8 cellular contexts compared by ENCODE assay signal in the genomic region with DNA sequence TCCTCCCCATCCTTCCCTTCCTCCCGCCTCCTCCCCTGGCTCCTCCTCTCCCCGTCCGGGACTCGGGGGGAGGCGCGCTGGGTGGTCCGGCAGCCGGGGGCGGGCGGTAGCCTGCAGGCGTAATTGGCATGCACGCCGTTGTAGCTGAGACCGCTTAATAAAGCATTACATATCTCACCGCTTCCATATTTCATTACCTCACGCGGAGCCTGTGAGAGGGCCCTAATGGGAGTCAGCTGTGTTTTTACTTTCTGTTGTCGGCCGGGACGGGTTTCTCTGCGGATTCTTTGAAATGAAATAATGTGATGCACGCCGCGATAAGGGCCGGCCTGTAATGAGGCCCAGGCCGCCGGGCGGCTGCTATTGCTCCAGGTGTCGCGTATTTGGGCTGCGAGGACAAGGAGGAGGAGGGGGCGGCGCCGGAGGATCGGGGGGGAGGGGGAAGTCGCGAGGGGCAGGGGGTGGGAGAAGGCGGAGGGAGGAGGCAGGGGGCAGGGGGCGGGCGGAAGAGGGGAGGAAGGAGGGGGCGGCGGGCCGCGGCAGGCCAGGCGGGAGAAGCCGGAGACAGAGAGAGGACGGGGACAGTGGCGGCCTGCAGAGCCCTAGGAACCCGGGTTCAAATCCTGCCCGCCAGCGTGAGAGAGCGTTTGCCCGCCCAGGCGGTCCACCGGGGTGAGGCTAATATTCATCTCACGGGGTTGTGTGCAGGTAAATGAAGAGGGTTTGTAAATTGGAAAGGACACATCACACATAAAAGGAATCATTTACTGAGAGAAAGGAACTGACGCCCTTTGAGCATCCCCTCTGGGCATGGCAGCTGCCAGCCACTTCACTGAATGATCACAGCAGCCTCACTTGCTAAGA.
DNase-seq lines count a peak whose midpoint lies in the region; ATAC-seq, FAIRE-seq and TF ChIP-seq lines count a peak whose summit lies in the region.

No MANE protein-coding gene starts in this region.

- H3K4me3 Mint-ChIP-seq in activated naive CD4-positive, alpha-beta T cell treated with anti-CD3 and anti-CD28 coated beads, Interleukin-2, amount 50 U/mL, for 24 hours: peak overlapping the region; percentile 73
- H3K4me3 Mint-ChIP-seq in activated T-helper 2 cell treated with anti-CD3 and anti-CD28 coated beads, Interferon-gamma antibody, Interleukin-2, Interleukin-4, amounts not matched to agents 10 μg/mL and 5 μg/mL and 100 μg/mL, durations not matched to agents 14 hours and 24 hours and 36 hours (ENCODE audit: low read depth): peak overlapping the region; percentile 10

- H3K9me3 ChIP-seq in heart right ventricle (peaks cover 0 to 18% (median 8%) of the 10 kb centered on the region in 11 donors), pancreas (no peaks in the 10 kb centered on the region)

- intact Hi-C loops in activated T-helper 2 cell treated with anti-CD3 and anti-CD28 coated beads, Interferon-gamma antibody, Interleukin-2, Interleukin-4, amounts not matched to agents 10 μg/mL and 5 μg/mL and 100 μg/mL, durations not matched to agents 14 hours and 24 hours and 36 hours (cut with micrococcal nuclease): loop anchor here (5.0 kb wide), 1 partner anchor 96 kb away; a partner anchor contains a TSS
- intact Hi-C loops in heart right ventricle (cut with DNase I) (loop anchor here in 4 of 10 donors (5.0 to 10.0 kb wide), 5 partner anchors 44 to 174 kb away; no protein-coding TSS in a partner anchor), pancreas (cut with DNase I) (no loop called here)

- H3K4me1 ChIP-seq in heart right ventricle: peaks cover 4 to 36% (median 18%) of the 10 kb centered on the region in 9 donors
- H3K4me1 ChIP-seq in pancreas: no peaks in the 10 kb centered on the region

- 7% methylated on average over 48 to 57 of the region's 57 CpGs for WGBS in heart right ventricle, 2 donors
- WGBS in pancreas, 2 donors: 15 to 21% methylated on average over 48 to 57 of the region's 57 CpGs

- H3K27me3 ChIP-seq in heart right ventricle: peaks cover 0 to 37% (median 0%) of the 10 kb centered on the region in 7 donors
- no peaks in the 10 kb centered on the region for H3K27me3 ChIP-seq in pancreas

- H3K4me1 Mint-ChIP-seq in activated naive CD4-positive, alpha-beta T cell treated with anti-CD3 and anti-CD28 coated beads, Interleukin-2, amount 50 U/mL, for 24 hours: peaks cover 7% of the 10 kb centered on the region
- peaks cover 1% of the 10 kb centered on the region for H3K4me1 Mint-ChIP-seq in activated T-helper 2 cell treated with anti-CD3 and anti-CD28 coated beads, Interferon-gamma antibody, Interleukin-2, Interleukin-4, amounts not matched to agents 10 μg/mL and 5 μg/mL and 100 μg/mL, durations not matched to agents 14 hours and 24 hours and 36 hours (ENCODE audit: low read depth)

- no peaks in the 10 kb centered on the region for H3K36me3 ChIP-seq in heart right ventricle
- H3K36me3 ChIP-seq in pancreas: no peaks in the 10 kb centered on the region

- H3K27ac ChIP-seq in heart right ventricle (peak overlapping the region in 7 of 10 donors; percentile 0 to 62 (median 43)), pancreas (no peak overlapping the region)

- H3K9me3 Mint-ChIP-seq in activated naive CD4-positive, alpha-beta T cell treated with anti-CD3 and anti-CD28 coated beads, Interleukin-2, amount 50 U/mL, for 24 hours: peaks cover 3% of the 10 kb centered on the region
- H3K9me3 Mint-ChIP-seq in activated T-helper 2 cell treated with anti-CD3 and anti-CD28 coated beads, Interferon-gamma antibody, Interleukin-2, Interleukin-4, amounts not matched to agents 10 μg/mL and 5 μg/mL and 100 μg/mL, durations not matched to agents 14 hours and 24 hours and 36 hours: peaks cover 12% of the 10 kb centered on the region

- no peak for FAIRE-seq in pancreas (lab: Jason Lieb, UNC)

- H3K4me3 ChIP-seq in heart right ventricle: peak overlapping the region in 9 of 10 donors; percentile 34 to 63 (median 50)
- H3K4me3 ChIP-seq in pancreas: peak overlapping the region in 2 of 4 donors; percentile 12 to 30

- DNase-seq in activated naive CD4-positive, alpha-beta T cell treated with anti-CD3 and anti-CD28 coated beads, Interleukin-2, amount 50 U/mL, for 16 hours: no peak
- DNase-seq in activated T-helper 2 cell treated with anti-CD3 and anti-CD28 coated beads, Interferon-gamma antibody, Interleukin-2, Interleukin-4, amounts not matched to agents 10 μg/mL and 5 μg/mL and 100 μg/mL, durations not matched to agents 14 hours and 24 hours and 36 hours (ENCODE audit: low spot score): no peak
- peak; percentile 56 to 65 for DNase-seq in heart right ventricle
- peak in 1 of 6 donors; percentile 32 for DNase-seq in pancreas
- DNase-seq in HuH-7.5 (ENCODE audit: low spot score): no peak
- no peak for DNase-seq in OCI-M2 (lab: John Stamatoyannopoulos, UW; ENCODE audit: unreplicated experiment)

- H3K36me3 Mint-ChIP-seq in activated naive CD4-positive, alpha-beta T cell treated with anti-CD3 and anti-CD28 coated beads, Interleukin-2, amount 50 U/mL, for 24 hours: no peaks in the 10 kb centered on the region
- H3K36me3 Mint-ChIP-seq in activated T-helper 2 cell treated with anti-CD3 and anti-CD28 coated beads, Interferon-gamma antibody, Interleukin-2, Interleukin-4, amounts not matched to agents 10 μg/mL and 5 μg/mL and 100 μg/mL, durations not matched to agents 14 hours and 24 hours and 36 hours (ENCODE audit: low read depth): peaks cover 2% of the 10 kb centered on the region

- ATAC-seq in heart right ventricle (peak; percentile 65 to 87 (median 82)), pancreas (peak in 3 of 4 donors; percentile 63 to 76 (median 65)), HG03159 (IDR thresholded peaks at IDR 0.05; ENCODE audit: unreplicated experiment) (no peak)

- peaks cover 50% of the 10 kb centered on the region for H3K27me3 Mint-ChIP-seq in activated naive CD4-positive, alpha-beta T cell treated with anti-CD3 and anti-CD28 coated beads, Interleukin-2, amount 50 U/mL, for 24 hours
- peaks cover 53% of the 10 kb centered on the region for H3K27me3 Mint-ChIP-seq in activated T-helper 2 cell treated with anti-CD3 and anti-CD28 coated beads, Interferon-gamma antibody, Interleukin-2, Interleukin-4, amounts not matched to agents 10 μg/mL and 5 μg/mL and 100 μg/mL, durations not matched to agents 14 hours and 24 hours and 36 hours (ENCODE audit: low read depth)

- TF ChIP-seq CTCF in heart right ventricle (IDR thresholded peaks at IDR 0.05): no peak
- TF ChIP-seq CTCF in pancreas (IDR thresholded peaks at IDR 0.05): no peak

- no peak overlapping the region for H3K27ac Mint-ChIP-seq in activated naive CD4-positive, alpha-beta T cell treated with anti-CD3 and anti-CD28 coated beads, Interleukin-2, amount 50 U/mL, for 24 hours
- H3K27ac Mint-ChIP-seq in activated T-helper 2 cell treated with anti-CD3 and anti-CD28 coated beads, Interferon-gamma antibody, Interleukin-2, Interleukin-4, amounts not matched to agents 10 μg/mL and 5 μg/mL and 100 μg/mL, durations not matched to agents 14 hours and 24 hours and 36 hours: no peak overlapping the region

Comparison
In these comparisons a context has a peak if more than half of its experiments do, and no peak if none do; other contexts are left out.
1. DNase-seq: peak in heart right ventricle (2 of 2); none in activated naive CD4-positive, alpha-beta T cell treated with anti-CD3 and anti-CD28 coated beads, Interleukin-2, amount 50 U/mL, for 16 hours (single experiment), activated T-helper 2 cell treated with anti-CD3 and anti-CD28 coated beads, Interferon-gamma antibody, Interleukin-2, Interleukin-4, amounts not matched to agents 10 μg/mL and 5 μg/mL and 100 μg/mL, durations not matched to agents 14 hours and 24 hours and 36 hours (single experiment), HuH-7.5 (single experiment) and OCI-M2 (single experiment).
2. H3K27ac ChIP-seq: peak in heart right ventricle (7 of 10); none in pancreas (0 of 4).